ENCODE assay signal across 2 cellular contexts in genomic region chr16:86679490-86679889, GRCh38.
TF ChIP-seq lines count a peak whose summit lies in the region.

No MANE protein-coding gene starts in this region.

TF ChIP-seq in SK-N-SH, 30 proteins besides CTCF, POLR2A, EP300 and RAD21 (continued from another document):
- TF ChIP-seq USF2 (IDR thresholded peaks at IDR 0.05; ENCODE audit: borderline replicate concordance, low read depth, low read length) (no peak), TCF12 (IDR thresholded peaks at IDR 0.05) (no peak), MXI1 (IDR thresholded peaks at IDR 0.05; ENCODE audit: low read depth, low read length) (no peak), MAX (IDR thresholded peaks at IDR 0.05; ENCODE audit: low read depth) (no peak), USF1 (IDR thresholded peaks at IDR 0.05; ENCODE audit: borderline replicate concordance, low read depth) (no peak), FOSL2 (IDR thresholded peaks at IDR 0.05; ENCODE audit: borderline replicate concordance, low read depth) (no peak), RXRA (IDR thresholded peaks at IDR 0.05; ENCODE audit: borderline replicate concordance, low read depth) (no peak), POLR2AphosphoS5 (IDR thresholded peaks at IDR 0.05; ENCODE audit: low read depth, low read length) (no peak), ELF1 (IDR thresholded peaks at IDR 0.05) (no peak), RCOR1 (IDR thresholded peaks at IDR 0.05; ENCODE audit: low read length) (no peak), GABPA (IDR thresholded peaks at IDR 0.05; ENCODE audit: low read depth) (no peak), REST (IDR thresholded peaks at IDR 0.05; ENCODE audit: low read depth, low read length) (no peak), FOXM1 (IDR thresholded peaks at IDR 0.05; ENCODE audit: low read depth) (no peak), FOXJ3 (CRISPR knock-in tag; IDR thresholded peaks at IDR 0.05) (no peak)

TF ChIP-seq in SK-N-SH treated with all-trans-retinoic acid at 6 μM for 48 hours, 23 proteins besides CTCF, POLR2A, EP300 and RAD21 (continued from another document):
- TF ChIP-seq CREB5 (CRISPR knock-in tag; IDR thresholded peaks at IDR 0.05; ENCODE audit: low read depth), result no peak
- no peak for TF ChIP-seq ZNF565 (CRISPR knock-in tag; conservative IDR thresholded peaks at IDR 0.05; ENCODE audit: low read depth)
- TF ChIP-seq SNAI2 (CRISPR knock-in tag; IDR thresholded peaks at IDR 0.05), result no peak
- TF ChIP-seq ISL1 (CRISPR knock-in tag; IDR thresholded peaks at IDR 0.05), result no peak
- TF ChIP-seq BACH2 (CRISPR knock-in tag; IDR thresholded peaks at IDR 0.05; ENCODE audit: borderline replicate concordance), result no peak
- TF ChIP-seq TSHZ2 (CRISPR knock-in tag; IDR thresholded peaks at IDR 0.05), result no peak
